ENCODE assay signal across 24 cellular contexts in the genomic region with DNA sequence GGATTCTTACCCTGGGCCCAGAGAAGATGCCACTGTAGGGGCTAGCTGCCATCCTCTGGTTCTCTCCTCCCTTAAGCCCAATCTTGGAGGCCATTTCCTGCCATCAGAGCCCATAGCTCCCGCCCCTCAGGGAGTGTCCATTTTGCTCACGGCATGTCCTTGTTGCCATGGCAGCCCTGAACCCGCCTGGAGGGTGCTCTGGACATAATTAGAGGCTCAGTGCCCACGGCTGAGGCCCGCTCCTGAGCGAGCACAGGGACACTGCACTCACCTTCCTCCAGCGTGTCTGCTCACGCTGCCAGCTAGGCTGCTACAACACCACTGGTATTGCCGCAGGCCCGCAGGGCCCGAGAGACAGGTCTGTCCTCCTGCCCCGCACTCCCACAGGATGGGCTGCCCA. TPM values are rescaled to one million over a fixed set of nuclear protein-coding genes. Genes with fewer than 3 reads are reported as not detected.
DNase-seq lines count a peak whose midpoint lies in the region; ATAC-seq and TF ChIP-seq lines count a peak whose summit lies in the region.
"Had no signal": no experiment of that assay in that cellular context is flagged by ENCODE, and none has a peak within 500 bp of the region (broad histone marks: within the 10 kb centered on the region; RNA-seq: fewer than 3 reads in every experiment).

No MANE protein-coding gene starts in this region.

- H3K4me3 Mint-ChIP-seq in stimulated activated naive CD8-positive, alpha-beta T cell treated with anti-CD3 and anti-CD28 coated beads, Interleukin-15, amount 100 ng/mL, for 72 hours = no peak overlapping the region
- no peak overlapping the region for H3K4me3 Mint-ChIP-seq in activated naive CD8-positive, alpha-beta T cell treated with anti-CD3 and anti-CD28 coated beads for 36 hours
- no peak overlapping the region for H3K4me3 Mint-ChIP-seq in naive thymus-derived CD4-positive, alpha-beta T cell
- H3K4me3 Mint-ChIP-seq in endothelial cell (ENCODE audit: unreplicated experiment) = no peak overlapping the region
- H3K4me3 Mint-ChIP-seq: activated B cell treated with CpG ODN at 0.5 μM for 24 hours; brain; CD4-positive, alpha-beta memory T cell; immature natural killer cell had no signal

- no peaks in the 10 kb centered on the region for H3K9me3 Mint-ChIP-seq in stimulated activated naive CD8-positive, alpha-beta T cell treated with anti-CD3 and anti-CD28 coated beads, Interleukin-15, amount 100 ng/mL, for 72 hours
- no peaks in the 10 kb centered on the region for H3K9me3 Mint-ChIP-seq in activated naive CD8-positive, alpha-beta T cell treated with anti-CD3 and anti-CD28 coated beads for 36 hours
- no peaks in the 10 kb centered on the region for H3K9me3 Mint-ChIP-seq in naive thymus-derived CD4-positive, alpha-beta T cell
- no peaks in the 10 kb centered on the region for H3K9me3 Mint-ChIP-seq in endothelial cell (ENCODE audit: unreplicated experiment)
- H3K9me3 Mint-ChIP-seq: activated B cell treated with CpG ODN at 0.5 μM for 24 hours; brain; CD4-positive, alpha-beta memory T cell; immature natural killer cell had no signal

- intact Hi-C loops in naive thymus-derived CD4-positive, alpha-beta T cell (cut with micrococcal nuclease) = no loop called here

- H3K9me3 ChIP-seq in naive thymus-derived CD4-positive, alpha-beta T cell (ENCODE audit: control insufficient read depth in 2 of 3, low read length in 3 of 3) = no peaks in the 10 kb centered on the region
- H3K9me3 ChIP-seq: left ventricle myocardium inferior, thyroid gland had no signal

- peaks cover 17 to 95% (median 28%) of the 10 kb centered on the region in 3 experiments for H3K36me3 ChIP-seq in naive thymus-derived CD4-positive, alpha-beta T cell (ENCODE audit: control insufficient read depth in 2 of 3, insufficient read depth in 3 of 3, low read length in 3 of 3)

- peak overlapping the region; percentile 52 to 98 for H3K27ac Mint-ChIP-seq in stimulated activated naive CD8-positive, alpha-beta T cell treated with anti-CD3 and anti-CD28 coated beads, Interleukin-15, amount 100 ng/mL, for 72 hours
- peak overlapping the region; percentile 62 for H3K27ac Mint-ChIP-seq in activated naive CD8-positive, alpha-beta T cell treated with anti-CD3 and anti-CD28 coated beads for 36 hours
- H3K27ac Mint-ChIP-seq in naive thymus-derived CD4-positive, alpha-beta T cell = peak overlapping the region in 2 of 9 donors; percentile 17 to 19
- no peak overlapping the region for H3K27ac Mint-ChIP-seq in endothelial cell (ENCODE audit: unreplicated experiment)
- H3K27ac Mint-ChIP-seq: activated B cell treated with CpG ODN at 0.5 μM for 24 hours had no signal

- CTCF ChIA-PET in naive thymus-derived CD4-positive, alpha-beta T cell (lab: Charles Lee) = interaction anchor here (1.1 to 7.4 kb wide), 2 partner anchors 37 to 44 kb away, joined by 3 to 93 read pairs; no protein-coding TSS in a partner anchor

- ATAC-seq in stimulated activated naive CD8-positive, alpha-beta T cell treated with anti-CD3 and anti-CD28 coated beads, Interleukin-15, amount 100 ng/mL, for 72 hours = no peak
- no peak for ATAC-seq in stimulated activated naive CD8-positive, alpha-beta T cell treated with anti-CD3 and anti-CD28 coated beads, Interleukin-15, Interleukin-2, amounts not matched to agents 100 U/mL and 50 U/mL, for 24 hours
- no peak for ATAC-seq in naive thymus-derived CD4-positive, alpha-beta T cell
- ATAC-seq in HG02763 (IDR thresholded peaks at IDR 0.05; ENCODE audit: unreplicated experiment) = no peak

- H3K27me3 Mint-ChIP-seq in stimulated activated naive CD8-positive, alpha-beta T cell treated with anti-CD3 and anti-CD28 coated beads, Interleukin-15, amount 100 ng/mL, for 72 hours = no peaks in the 10 kb centered on the region
- H3K27me3 Mint-ChIP-seq in activated naive CD8-positive, alpha-beta T cell treated with anti-CD3 and anti-CD28 coated beads for 36 hours = no peaks in the 10 kb centered on the region
- H3K27me3 Mint-ChIP-seq in naive thymus-derived CD4-positive, alpha-beta T cell = no peaks in the 10 kb centered on the region
- no peaks in the 10 kb centered on the region for H3K27me3 Mint-ChIP-seq in endothelial cell (ENCODE audit: unreplicated experiment)
- H3K27me3 Mint-ChIP-seq: activated B cell treated with CpG ODN at 0.5 μM for 24 hours; brain; CD4-positive, alpha-beta memory T cell had no signal

- H3K27me3 ChIP-seq in naive thymus-derived CD4-positive, alpha-beta T cell (ENCODE audit: control insufficient read depth in 2 of 2, insufficient read depth in 2 of 2, low read length in 2 of 2) = no peaks in the 10 kb centered on the region
- H3K27me3 ChIP-seq: hepatocyte, thyroid gland had no signal

- no peak overlapping the region for H3K4me3 ChIP-seq in naive thymus-derived CD4-positive, alpha-beta T cell (ENCODE audit: low read length)
- H3K4me3 ChIP-seq: hepatocyte, left ventricle myocardium inferior, thyroid gland had no signal

- H3K36me3 Mint-ChIP-seq in activated naive CD8-positive, alpha-beta T cell treated with anti-CD3 and anti-CD28 coated beads for 36 hours = peaks cover 8% of the 10 kb centered on the region
- H3K36me3 Mint-ChIP-seq in naive thymus-derived CD4-positive, alpha-beta T cell = peaks cover 0 to 16% (median 5%) of the 10 kb centered on the region in 5 donors
- peaks cover 14% of the 10 kb centered on the region for H3K36me3 Mint-ChIP-seq in endothelial cell (ENCODE audit: low read depth, unreplicated experiment)

- peak overlapping the region; percentile 17 for H3K27ac ChIP-seq in naive thymus-derived CD4-positive, alpha-beta T cell (ENCODE audit: low read depth, low read length)
- H3K27ac ChIP-seq: hepatocyte, left ventricle myocardium inferior had no signal

- DNase-seq in stimulated activated naive CD8-positive, alpha-beta T cell treated with anti-CD3 and anti-CD28 coated beads, Interleukin-15, amount 100 ng/mL, for 72 hours = no peak
- no peak for DNase-seq in stimulated activated naive CD8-positive, alpha-beta T cell treated with anti-CD3 and anti-CD28 coated beads, Interleukin-15, Interleukin-2, amounts not matched to agents 100 U/mL and 50 U/mL, for 24 hours
- no peak for DNase-seq in activated naive CD8-positive, alpha-beta T cell treated with anti-CD3 and anti-CD28 coated beads for 36 hours
- no peak for DNase-seq in naive thymus-derived CD4-positive, alpha-beta T cell
- DNase-seq in endothelial cell (ENCODE audit: low spot score) (no peak), OCI-M1 (lab: John Stamatoyannopoulos, UW) (no peak)
- no peak for DNase-seq in stimulated activated CD4-positive, alpha-beta T cell treated with anti-CD3 and anti-CD28 coated beads, Interleukin-4, amount 100 ng/mL, for 24 hours
- DNase-seq: activated B cell treated with CpG ODN at 0.5 μM for 24 hours; activated CD4-positive, alpha-beta T cell treated with anti-CD3 and anti-CD28 coated beads, Interleukin-2, amount 50 U/mL, for 4 hours; activated effector memory CD4-positive, alpha-beta T cell treated with Interleukin-2 at 50 U/mL for 16 hours; CD4-positive, alpha-beta memory T cell; effector CD4-positive, alpha-beta T cell; foreskin melanocyte; immature natural killer cell; KBM-7; left ventricle myocardium inferior; NCI-H1694; NCI-H526; stimulated activated CD4-positive, alpha-beta T cell treated with anti-CD3 and anti-CD28 coated beads, Interleukin-4, amount 100 ng/mL, for 1 hour; stimulated activated naive CD4-positive, alpha-beta T cell; thyroid gland had no signal

- no peaks in the 10 kb centered on the region for H3K4me1 ChIP-seq in naive thymus-derived CD4-positive, alpha-beta T cell (ENCODE audit: control insufficient read depth in 2 of 2, insufficient read depth in 2 of 2, low read length in 2 of 2)

- H3K4me1 Mint-ChIP-seq in stimulated activated naive CD8-positive, alpha-beta T cell treated with anti-CD3 and anti-CD28 coated beads, Interleukin-15, amount 100 ng/mL, for 72 hours = peaks cover 65% of the 10 kb centered on the region
- peaks cover 30% of the 10 kb centered on the region for H3K4me1 Mint-ChIP-seq in activated naive CD8-positive, alpha-beta T cell treated with anti-CD3 and anti-CD28 coated beads for 36 hours
- peaks cover 0 to 7% (median 0%) of the 10 kb centered on the region in 7 donors for H3K4me1 Mint-ChIP-seq in naive thymus-derived CD4-positive, alpha-beta T cell
- no peaks in the 10 kb centered on the region for H3K4me1 Mint-ChIP-seq in endothelial cell (ENCODE audit: unreplicated experiment)
- H3K4me1 Mint-ChIP-seq: activated B cell treated with CpG ODN at 0.5 μM for 24 hours had no signal

- POLR2A ChIA-PET in naive thymus-derived CD4-positive, alpha-beta T cell (lab: Charles Lee) = interaction anchor here (0.7 kb wide), 1 partner anchor 10 kb away, joined by 3 read pairs; no protein-coding TSS in a partner anchor

- no peak for TF ChIP-seq CTCF in endothelial cell (IDR thresholded peaks at IDR 0.05; ENCODE audit: unreplicated experiment)

RNA-seq across cellular contexts. Expression of a gene that starts 11.1 kb away (rescaled TPM):
- under 1 TPM; 0.56 to 0.80 TPM for total RNA-seq in activated naive CD8-positive, alpha-beta T cell treated with anti-CD3 and anti-CD28 coated beads for 36 hours
- total RNA-seq in naive thymus-derived CD4-positive, alpha-beta T cell = 1 to 10 TPM; 1.0 to 2.3 (median 1.7) TPM
- polyA plus RNA-seq in naive thymus-derived CD4-positive, alpha-beta T cell = under 1 TPM in 1 of 2 donors, not detected in 1; 0.40 TPM
- total RNA-seq in endothelial cell (ENCODE audit: unreplicated experiment) = 0.38 TPM
